Comparison of ENCODE assay signal across 28 cellular contexts in genomic region chr2:172613610-172614231, GRCh38. TPM values are rescaled to one million over a fixed set of nuclear protein-coding genes. Genes with fewer than 3 reads are reported as not detected.
DNase-seq lines count a peak whose midpoint lies in the region; ATAC-seq, FAIRE-seq and TF ChIP-seq lines count a peak whose summit lies in the region.
"Had no signal": no experiment of that assay in that cellular context is flagged by ENCODE, and none has a peak within 500 bp of the region (broad histone marks: within the 10 kb centered on the region; RNA-seq: fewer than 3 reads in every experiment).

No MANE protein-coding gene starts in this region.

- CTCF ChIA-PET in A549 (lab: Yijun Ruan, JAX) (interaction anchor here (0.8 to 3.0 kb wide), 6 partner anchors 13 to 97 kb away, joined by 3 to 11 read pairs (median 4); no protein-coding TSS in a partner anchor), K562 (lab: Yijun Ruan, JAX; ENCODE audit: low intra/inter-chr PET ratio) (no interaction called here)

- no peaks in the 10 kb centered on the region for H3K9me1 ChIP-seq in K562 (ENCODE audit: control insufficient read depth, insufficient read depth, low read length)

- H3F3A ChIP-seq in GM23338 (replicated peaks; ENCODE audit: low read depth): no peaks in the 10 kb centered on the region

- H3K79me2 ChIP-seq in GM23338 (replicated peaks; ENCODE audit: insufficient read depth) (no peaks in the 10 kb centered on the region), K562 (ENCODE audit: control insufficient read depth, insufficient read depth, low read length) (no peaks in the 10 kb centered on the region)
- H3K79me2 ChIP-seq: parathyroid adenoma had no signal

- H2AFZ ChIP-seq in GM23338 (no peak overlapping the region), K562 (ENCODE audit: low read depth, low read length) (no peak overlapping the region)
- H2AFZ ChIP-seq: parathyroid adenoma had no signal

- H3K9me3 ChIP-seq in A549 (no peaks in the 10 kb centered on the region), K562 (replicated peaks; ENCODE audit: control insufficient read depth, insufficient read depth, low read depth, low read length) (no peaks in the 10 kb centered on the region), BE2C (no peaks in the 10 kb centered on the region)
- H3K9me3 ChIP-seq: sigmoid colon, SJSA1, testis had no signal

- H3K4me1 Mint-ChIP-seq in GM23338 (no peaks in the 10 kb centered on the region), immature natural killer cell (no peaks in the 10 kb centered on the region)
- H3K4me1 Mint-ChIP-seq: activated CD4-positive, alpha-beta T cell treated with anti-CD3 and anti-CD28 coated beads, Interleukin-2, amount 10 ng/mL, durations not matched to agents 7 days and 5 days; CD8-positive, alpha-beta memory T cell; memory B cell; naive thymus-derived CD8-positive, alpha-beta T cell; stimulated activated effector memory CD8-positive, alpha-beta T cell treated with anti-CD3 and anti-CD28 coated beads, Interleukin-12 subunit alpha, Interleukin-12 subunit beta, amount 100 ng/mL, for 72 hours had no signal

- peak; percentile 35 to 36; a peak in 3 of 5 replicates for TF ChIP-seq RAD21 in A549 (conservative IDR thresholded peaks at IDR 0.05 in 1 of 2, IDR thresholded peaks at IDR 0.05 in 1 of 2)
- no peak for TF ChIP-seq RAD21 in K562 (CRISPR knock-in tag; conservative IDR thresholded peaks at IDR 0.05 in 1 of 2, IDR thresholded peaks at IDR 0.05 in 1 of 2)

- H3K9me2 ChIP-seq in GM23338 (ENCODE audit: insufficient read depth): no peaks in the 10 kb centered on the region

- TF ChIP-seq EP300 in A549 (IDR thresholded peaks at IDR 0.05) (no peak), K562 (IDR thresholded peaks at IDR 0.05; ENCODE audit: low read length) (no peak)

- WGBS in A549 (ENCODE audit: missing lambda C conversion rate): 90% methylated on average over 3 of the region's 10 CpGs
- 84% methylated on average over 10 of the region's 10 CpGs for WGBS in K562 (ENCODE audit: insufficient coverage, low coverage, missing lambda C conversion rate)

- TF ChIP-seq POLR2A in A549 (IDR thresholded peaks at IDR 0.05; ENCODE audit: low read length) (no peak), K562 (conservative IDR thresholded peaks at IDR 0.05) (no peak)

- H4K20me1 ChIP-seq in GM23338 (replicated peaks; ENCODE audit: insufficient read depth) (no peaks in the 10 kb centered on the region; the same call in 1 of the 2 replicates), K562 (replicated peaks; ENCODE audit: control insufficient read depth, insufficient read depth, low read length) (no peaks in the 10 kb centered on the region)

- no peak for DNase-seq in A549 (ENCODE audit: low read depth in 1 of 2, low spot score in 1 of 2)
- DNase-seq in GM23338 (ENCODE audit: low spot score): peak; percentile 12
- no peak for DNase-seq in K562 (ENCODE audit: extremely low read depth in 1 of 4, low spot score in 3 of 4)
- DNase-seq in left lobe of liver (ENCODE audit: low spot score): no peak
- DNase-seq in immature natural killer cell: no peak
- DNase-seq in BE2C: no peak
- DNase-seq in activated gamma-delta T cell treated with Interleukin-2 at 50 U/mL for 16 hours: no peak
- DNase-seq: activated CD4-positive, alpha-beta T cell treated with anti-CD3 and anti-CD28 coated beads, Interleukin-2, amount 10 ng/mL, durations not matched to agents 7 days and 5 days; activated CD8-positive, alpha-beta memory T cell treated with anti-CD3 and anti-CD28 coated beads, Interleukin-2, amount 50 U/mL, for 48 hours; CD8-positive, alpha-beta memory T cell; DMS79; hypothalamus; naive thymus-derived CD8-positive, alpha-beta T cell; NCI-H1417 treated with DMSO at 0.1 percent for 48 hours; OCI-M1; sigmoid colon; testis had no signal

- H3K4me3 ChIP-seq in A549 (no peak overlapping the region), GM23338 (no peak overlapping the region), K562 (no peak overlapping the region), BE2C (ENCODE audit: low read depth, low read length) (no peak overlapping the region)
- H3K4me3 ChIP-seq: sigmoid colon, SJSA1, testis had no signal

- no peak overlapping the region for H3K4me2 ChIP-seq in A549
- H3K4me2 ChIP-seq in GM23338: no peak overlapping the region
- no peak overlapping the region for H3K4me2 ChIP-seq in K562 (ENCODE audit: insufficient read depth, low read length)

- H3K27me3 Mint-ChIP-seq in GM23338 (ENCODE audit: insufficient read depth, low read depth, poor library complexity): no peaks in the 10 kb centered on the region
- no peaks in the 10 kb centered on the region for H3K27me3 Mint-ChIP-seq in immature natural killer cell (ENCODE audit: low read depth in 3 of 3)
- H3K27me3 Mint-ChIP-seq: activated CD4-positive, alpha-beta T cell treated with anti-CD3 and anti-CD28 coated beads, Interleukin-2, amount 10 ng/mL, durations not matched to agents 7 days and 5 days; CD8-positive, alpha-beta memory T cell; dendritic cell treated with granulocyte-macrophage colony-stimulating factor and Interleukin-4, amounts not matched to agents 40 ng/mL and 50 ng/mL, for 4 days; memory B cell; naive thymus-derived CD8-positive, alpha-beta T cell had no signal

- H3K27ac Mint-ChIP-seq in GM23338 (no peak overlapping the region), immature natural killer cell (no peak overlapping the region)
- H3K27ac Mint-ChIP-seq: activated CD4-positive, alpha-beta T cell treated with anti-CD3 and anti-CD28 coated beads, Interleukin-2, amount 10 ng/mL, durations not matched to agents 7 days and 5 days; CD8-positive, alpha-beta memory T cell; dendritic cell treated with granulocyte-macrophage colony-stimulating factor and Interleukin-4, amounts not matched to agents 40 ng/mL and 50 ng/mL, for 4 days; memory B cell; stimulated activated effector memory CD8-positive, alpha-beta T cell treated with anti-CD3 and anti-CD28 coated beads, Interleukin-12 subunit alpha, Interleukin-12 subunit beta, amount 100 ng/mL, for 72 hours; T-helper 1 cell treated with Interleukin-12 subunit alpha and Interleukin-12 subunit beta and Interleukin-4 antibody, amounts not matched to agents 30 μg/mL and 1 μg/mL, for 36 hours had no signal

- ATAC-seq in A549 (peak in 1 of 2 experiments; percentile 66; a peak in 3 of 6 replicates), GM23338 (peak; percentile 78), K562 (no peak), left lobe of liver (peak; percentile 36)
- ATAC-seq: naive thymus-derived CD8-positive, alpha-beta T cell; stimulated activated effector memory CD8-positive, alpha-beta T cell treated with anti-CD3 and anti-CD28 coated beads, Interleukin-12 subunit alpha, Interleukin-12 subunit beta, amount 100 ng/mL, for 72 hours had no signal

- POLR2A ChIA-PET in A549 (lab: Yijun Ruan, JAX): no interaction called here
- POLR2A ChIA-PET in K562 (lab: Yijun Ruan, JAX): interaction anchor here (0.6 to 1.4 kb wide), 2 partner anchors 13 to 1922 kb away, joined by 3 read pairs; no protein-coding TSS in a partner anchor

- H3K9me3 Mint-ChIP-seq in GM23338: no peaks in the 10 kb centered on the region
- no peaks in the 10 kb centered on the region for H3K9me3 Mint-ChIP-seq in immature natural killer cell
- H3K9me3 Mint-ChIP-seq: activated CD4-positive, alpha-beta T cell treated with anti-CD3 and anti-CD28 coated beads, Interleukin-2, amount 10 ng/mL, durations not matched to agents 7 days and 5 days; CD8-positive, alpha-beta memory T cell; dendritic cell treated with granulocyte-macrophage colony-stimulating factor and Interleukin-4, amounts not matched to agents 40 ng/mL and 50 ng/mL, for 4 days; memory B cell; naive thymus-derived CD8-positive, alpha-beta T cell; stimulated activated effector memory CD8-positive, alpha-beta T cell treated with anti-CD3 and anti-CD28 coated beads, Interleukin-12 subunit alpha, Interleukin-12 subunit beta, amount 100 ng/mL, for 72 hours; T-helper 1 cell treated with Interleukin-12 subunit alpha and Interleukin-12 subunit beta and Interleukin-4 antibody, amounts not matched to agents 30 μg/mL and 1 μg/mL, for 36 hours had no signal

- H3K4me3 Mint-ChIP-seq in GM23338: no peak overlapping the region
- H3K4me3 Mint-ChIP-seq in immature natural killer cell: no peak overlapping the region
- H3K4me3 Mint-ChIP-seq: activated CD4-positive, alpha-beta T cell treated with anti-CD3 and anti-CD28 coated beads, Interleukin-2, amount 10 ng/mL, durations not matched to agents 7 days and 5 days; CD8-positive, alpha-beta memory T cell; dendritic cell treated with granulocyte-macrophage colony-stimulating factor and Interleukin-4, amounts not matched to agents 40 ng/mL and 50 ng/mL, for 4 days; memory B cell; naive thymus-derived CD8-positive, alpha-beta T cell; stimulated activated effector memory CD8-positive, alpha-beta T cell treated with anti-CD3 and anti-CD28 coated beads, Interleukin-12 subunit alpha, Interleukin-12 subunit beta, amount 100 ng/mL, for 72 hours; T-helper 1 cell treated with Interleukin-12 subunit alpha and Interleukin-12 subunit beta and Interleukin-4 antibody, amounts not matched to agents 30 μg/mL and 1 μg/mL, for 36 hours had no signal

- no peak for FAIRE-seq in A549 (lab: Jason Lieb, UNC)
- FAIRE-seq in K562 (lab: Jason Lieb, UNC): no peak
- FAIRE-seq: bronchial epithelial cell, endothelial cell of umbilical vein, frontal cortex, GM12891, keratinocyte had no signal

- H3K4me1 ChIP-seq in A549 (no peaks in the 10 kb centered on the region), GM23338 (ENCODE audit: insufficient read depth) (no peaks in the 10 kb centered on the region), K562 (replicated peaks in 1 of 2; ENCODE audit: control insufficient read depth in 2 of 2, insufficient read depth in 2 of 2, low read length in 2 of 2) (no peaks in the 10 kb centered on the region), BE2C (peaks cover 3% of the 10 kb centered on the region; the same call in 1 of the 2 replicates)
- H3K4me1 ChIP-seq: parathyroid adenoma, sigmoid colon, SJSA1, testis had no signal

- BruUV-seq in K562 (replicated peaks; lab: Mats Ljungman, UMichigan): no TSS peak

- H3K27ac ChIP-seq in A549: no peak overlapping the region
- no peak overlapping the region for H3K27ac ChIP-seq in GM23338 (ENCODE audit: low read depth)
- H3K27ac ChIP-seq in K562 (ENCODE audit: extremely low read depth, low read depth, low read length): no peak overlapping the region
- H3K27ac ChIP-seq: parathyroid adenoma, sigmoid colon, SJSA1, testis had no signal

- TF ChIP-seq CTCF in A549 (IDR thresholded peaks at IDR 0.05) (peak; percentile 17; the same call in 1 of the 3 replicates), GM23338 (conservative IDR thresholded peaks at IDR 0.05; ENCODE audit: low read depth in 2 of 2) (peak; percentile 16 to 40; a peak in 2 of 4 replicates), K562 (IDR thresholded peaks at IDR 0.05 in 2 of 3, conservative IDR thresholded peaks at IDR 0.05 in 1 of 3; ENCODE audit: insufficient read depth in 2 of 3, low read depth in 1 of 3, low read length in 3 of 3) (no peak), BE2C (IDR thresholded peaks at IDR 0.05; ENCODE audit: low read depth, low read length) (no peak)

- H3K36me3 Mint-ChIP-seq in GM23338 (ENCODE audit: low read depth): peaks cover 9% of the 10 kb centered on the region; the same call in 2 of the 3 replicates
- peaks cover 4 to 11% (median 9%) of the 10 kb centered on the region in 3 donors for H3K36me3 Mint-ChIP-seq in immature natural killer cell

- no peak overlapping the region for H3K9ac ChIP-seq in K562 (ENCODE audit: insufficient read depth in 1 of 2, low read depth in 2 of 2, low read length in 2 of 2)
- H3K9ac ChIP-seq: parathyroid adenoma had no signal

- H3K36me3 ChIP-seq in GM23338 (ENCODE audit: insufficient read depth): no peaks in the 10 kb centered on the region
- H3K36me3 ChIP-seq in K562 (ENCODE audit: control insufficient read depth, insufficient read depth, low read length): peaks cover 5% of the 10 kb centered on the region; the same call in 2 of the 3 replicates
- H3K36me3 ChIP-seq in BE2C: no peaks in the 10 kb centered on the region
- H3K36me3 ChIP-seq: sigmoid colon, SJSA1 had no signal

- intact Hi-C loops in K562 (cut with micrococcal nuclease): no loop called here

- in situ Hi-C loops in K562 (cut with MboI): no loop called here

- H3K27me3 ChIP-seq in GM23338 (ENCODE audit: insufficient read depth): no peaks in the 10 kb centered on the region
- no peaks in the 10 kb centered on the region for H3K27me3 ChIP-seq in K562 (ENCODE audit: control insufficient read depth in 2 of 2, insufficient read depth in 2 of 2, low read length in 2 of 2)
- H3K27me3 ChIP-seq in BE2C: no peaks in the 10 kb centered on the region
- H3K27me3 ChIP-seq: sigmoid colon, SJSA1, testis had no signal

RNA-seq across cellular contexts. Expression of gene PDK1, which starts 57.8 kb away (rescaled TPM):
- 12.9 and 17.7 TPM in 2 replicates for polyA plus RNA-seq in A549 (2011; rRNA removed)
- 2.0 and 3.3 TPM in 2 replicates for polyA plus RNA-seq in A549 (2012; cell fraction: cytosol; rRNA removed)
- 2.4 and 2.9 TPM in 2 replicates for polyA plus RNA-seq in A549 (2012; cell fraction: nucleus; rRNA removed)
- 1.2 to 1.7 TPM (median 1.7 TPM) in 3 replicates for polyA plus RNA-seq in A549 (2017; fragmentation: RNase III; extraction: RNeasy Plus Mini Kit Qiagen cat#74134 plus additional on column Dnase treatment)
- polyA minus RNA-seq in A549 (2011; rRNA and poly(A)+ RNA removed): 15.3 and 27.2 TPM in 2 replicates
- 25.6 and 26.5 TPM in 2 replicates for total RNA-seq in GM23338 (2014; rRNA removed; shearing (Covaris generic))
- polyA plus RNA-seq in GM23338 (2016; fragmentation: Nextera tagmentation; extraction: Ambion mirVana): 42.0 and 53.7 TPM in 2 replicates
- 151 and 203 TPM in 2 replicates for total RNA-seq in K562 (2011; cell fraction: chromatin; rRNA removed; ENCODE audit: low replicate concordance)
- 36.9 and 40.5 TPM in 2 replicates for total RNA-seq in K562 (2011; cell fraction: nucleolus; rRNA removed)
- 71.6 and 105 TPM in 2 replicates for total RNA-seq in K562 (2011; cell fraction: nucleoplasm; rRNA removed)
- total RNA-seq in K562 (2014; rRNA removed): 14.0 and 18.0 TPM in 2 replicates
- total RNA-seq in K562 (2014; rRNA removed; fragmentation: Illumina TruSeq; extraction: Trizol): 13.9 and 19.2 TPM in 2 replicates
- 6.9 TPM in 2 replicates for total RNA-seq in K562 (2015; rRNA removed; fragmentation: Illumina TruSeq; extraction: Trizol)
- total RNA-seq in K562 (2021): 13.4 and 15.1 TPM in 2 replicates
- 155 and 176 TPM in 2 replicates for polyA plus RNA-seq in K562 (2011; rRNA removed)
- polyA plus RNA-seq in K562 (2011; cell fraction: cytosol; rRNA removed): 57.1 and 62.9 TPM in 2 replicates
- polyA plus RNA-seq in K562 (2011; cell fraction: nucleus; rRNA removed): 119 and 188 TPM in 2 replicates
- 10.5 and 15.1 TPM in 2 replicates for polyA plus RNA-seq in K562 (2012)
- 14.6 and 17.2 TPM in 2 replicates for polyA plus RNA-seq in K562 (2014; fragmentation: Illumina TruSeq; extraction: Trizol)
- 1 to 10 TPM; 3.5 to 4.2 TPM for polyA plus RNA-seq in K562 (2014; fragmentation: Nextera tagmentation; extraction: Ambion mirVana)
- 12.3 and 12.7 TPM in 2 replicates for polyA plus RNA-seq in K562 (2014; rRNA removed)
- polyA minus RNA-seq in K562 (2011; rRNA and poly(A)+ RNA removed): 299 and 351 TPM in 2 replicates
- 75.0 and 80.5 TPM in 2 replicates for polyA minus RNA-seq in K562 (2011; cell fraction: cytosol; rRNA and poly(A)+ RNA removed)
- polyA minus RNA-seq in K562 (2011; cell fraction: nucleus; rRNA and poly(A)+ RNA removed): 64.0 and 112 TPM in 2 replicates
- 6.2 TPM for total RNA-seq in left lobe of liver
- polyA plus RNA-seq in immature natural killer cell: 10 to 100 TPM in 1 of 3 donors, 1 to 10 TPM in 2; 9.9 to 14.4 (median 10.0) TPM
- polyA plus RNA-seq in BE2C (2012; ENCODE audit: insufficient read depth, insufficient read length, low read depth): 0.68 TPM

Comparison
In these comparisons a context has a peak if more than half of its experiments do, and no peak if none do; other contexts are left out.
1. CTCF ChIP-seq: peak in A549 (single experiment) and GM23338 (2 of 2); none in K562 (0 of 3) and BE2C (single experiment).
2. Of the 35 proteins assayed by ChIP-seq in both K562 and A549: peak only in K562: none; only in A549: CTCF, RAD21 and SMC3; in both: none; in neither: 32.